34 cellular contexts compared by ENCODE assay signal in genomic region chr9:133718533-133719315, GRCh38.
"Had no signal": no experiment of that assay in that cellular context is flagged by ENCODE, and none has a peak within 500 bp of the region (broad histone marks: within the 10 kb centered on the region; RNA-seq: fewer than 3 reads in every experiment).

No MANE protein-coding gene starts in this region.

- H3K9me3 Mint-ChIP-seq: activated T-helper 1 cell treated with anti-CD3 and anti-CD28 coated beads, Interleukin-12 subunit alpha, Interleukin-12 subunit beta, Interleukin-2, Interleukin-4 antibody, amounts not matched to agents 30 ng/mL and 10 ng/mL and 1 ng/mL, durations not matched to agents 14 hours and 24 hours and 36 hours; dendritic cell treated with granulocyte-macrophage colony-stimulating factor and Interleukin-4, amounts not matched to agents 40 ng/mL and 50 ng/mL, for 4 days; immature natural killer cell; T-helper 1 cell treated with Interleukin-12 subunit alpha and Interleukin-12 subunit beta and Interleukin-4 antibody, amounts not matched to agents 30 μg/mL and 1 μg/mL, for 36 hours had no signal

- H3K36me3 Mint-ChIP-seq: activated naive CD8-positive, alpha-beta T cell treated with anti-CD3 and anti-CD28 coated beads for 36 hours; brain; stimulated activated memory B cell treated with anti-CD40 and anti-IgM and Interleukin-4, amounts not matched to agents 10 μg/mL and 1 μg/mL and 100 μg/mL, for 72 hours had no signal

- DNase-seq: activated CD4-positive, alpha-beta T cell treated with anti-CD3 and anti-CD28 coated beads for 4 hours; activated CD4-positive, alpha-beta T cell treated with anti-CD3 and anti-CD28 coated beads, Interleukin-2, amount 50 U/mL, for 4 hours; activated gamma-delta T cell treated with Interleukin-2 at 50 U/mL for 16 hours; activated naive CD8-positive, alpha-beta T cell treated with anti-CD3 and anti-CD28 coated beads for 36 hours; activated T-cell treated with anti-CD3 and anti-CD28 coated beads for 4 hours; adrenal gland; endodermal cell; foreskin fibroblast; hypothalamus; immature natural killer cell; kidney glomerular epithelial cell; retina; small intestine; stimulated activated CD4-positive, alpha-beta T cell treated with anti-CD3 and anti-CD28 coated beads, Interleukin-1b, Interleukin-23, amount 100 ng/mL, for 48 hours; stimulated activated CD4-positive, alpha-beta T cell treated with anti-CD3 and anti-CD28 coated beads, Interleukin-4, amount 100 ng/mL, for 4 hours; stimulated activated CD8-positive, alpha-beta memory T cell treated with anti-CD3 and anti-CD28 coated beads, Interleukin-4, amount 100 ng/mL, for 48 hours; stimulated activated naive CD8-positive, alpha-beta T cell treated with anti-CD3 and anti-CD28 coated beads, Interleukin-15, amount 100 ng/mL, for 72 hours; substantia nigra; T-helper 9 cell; thyroid gland; upper lobe of left lung had no signal

- H3K36me3 ChIP-seq: adrenal gland, ascending aorta, cardiac muscle cell, heart left ventricle, ovary, prostate gland, thyroid gland, upper lobe of left lung had no signal

- H3K27ac Mint-ChIP-seq: activated naive CD8-positive, alpha-beta T cell treated with anti-CD3 and anti-CD28 coated beads for 36 hours; activated T-helper 1 cell treated with anti-CD3 and anti-CD28 coated beads, Interleukin-12 subunit alpha, Interleukin-12 subunit beta, Interleukin-2, Interleukin-4 antibody, amounts not matched to agents 30 ng/mL and 10 ng/mL and 1 ng/mL, durations not matched to agents 14 hours and 24 hours and 36 hours; dendritic cell treated with granulocyte-macrophage colony-stimulating factor and Interleukin-4, amounts not matched to agents 40 ng/mL and 50 ng/mL, for 4 days; endodermal cell; immature natural killer cell; nephron; stimulated activated memory B cell treated with anti-CD40 and anti-IgM and Interleukin-4, amounts not matched to agents 10 μg/mL and 1 μg/mL and 100 μg/mL, for 72 hours; stimulated activated naive CD8-positive, alpha-beta T cell treated with anti-CD3 and anti-CD28 coated beads, Interleukin-15, amount 100 ng/mL, for 72 hours; T-helper 1 cell treated with Interleukin-12 subunit alpha and Interleukin-12 subunit beta and Interleukin-4 antibody, amounts not matched to agents 30 μg/mL and 1 μg/mL, for 36 hours had no signal

- H3K4me3 Mint-ChIP-seq: activated naive CD8-positive, alpha-beta T cell treated with anti-CD3 and anti-CD28 coated beads for 36 hours; activated T-helper 1 cell treated with anti-CD3 and anti-CD28 coated beads, Interleukin-12 subunit alpha, Interleukin-12 subunit beta, Interleukin-2, Interleukin-4 antibody, amounts not matched to agents 30 ng/mL and 10 ng/mL and 1 ng/mL, durations not matched to agents 14 hours and 24 hours and 36 hours; brain; dendritic cell treated with granulocyte-macrophage colony-stimulating factor and Interleukin-4, amounts not matched to agents 40 ng/mL and 50 ng/mL, for 4 days; endodermal cell; immature natural killer cell; nephron; stimulated activated memory B cell treated with anti-CD40 and anti-IgM and Interleukin-4, amounts not matched to agents 10 μg/mL and 1 μg/mL and 100 μg/mL, for 72 hours; stimulated activated naive CD8-positive, alpha-beta T cell treated with anti-CD3 and anti-CD28 coated beads, Interleukin-15, amount 100 ng/mL, for 72 hours; T-helper 1 cell treated with Interleukin-12 subunit alpha and Interleukin-12 subunit beta and Interleukin-4 antibody, amounts not matched to agents 30 μg/mL and 1 μg/mL, for 36 hours had no signal

- H3K4me3 ChIP-seq: adrenal gland, ascending aorta, cardiac muscle cell, heart left ventricle, ovary, prostate gland, SK-N-MC, thyroid gland, upper lobe of left lung had no signal

- H3K27me3 ChIP-seq: adrenal gland, ascending aorta, cardiac muscle cell, ovary, thyroid gland, upper lobe of left lung had no signal

- H3K4me1 Mint-ChIP-seq: immature natural killer cell had no signal

- H3K4me1 ChIP-seq: ascending aorta, prostate gland had no signal

- H3K27ac ChIP-seq: adrenal gland, ascending aorta, cardiac muscle cell, heart left ventricle, ovary, prostate gland, SK-N-MC, thyroid gland, upper lobe of left lung, VCaP had no signal

- H3K9me3 ChIP-seq: adrenal gland, ascending aorta, ovary, prostate gland, thyroid gland, upper lobe of left lung had no signal
